14 cellular contexts compared by ENCODE assay signal in genomic region chr6:19880066-19880465, GRCh38. TPM values are rescaled to one million over a fixed set of nuclear protein-coding genes. Genes with fewer than 3 reads are reported as not detected.
DNase-seq lines count a peak whose midpoint lies in the region; TF ChIP-seq lines count a peak whose summit lies in the region.
"Had no signal": no experiment of that assay in that cellular context is flagged by ENCODE, and none has a peak within 500 bp of the region (broad histone marks: within the 10 kb centered on the region; RNA-seq: fewer than 3 reads in every experiment).

No MANE protein-coding gene starts in this region.

- peak; percentile 74 for DNase-seq in NCI-H748 (lab: John Stamatoyannopoulos, UW; ENCODE audit: unreplicated experiment)
- DNase-seq in NCI-H748 treated with DMSO at 0.1 percent for 48 hours (lab: John Stamatoyannopoulos, UW): no peak
- DNase-seq in NCI-H128 (lab: John Stamatoyannopoulos, UW; ENCODE audit: unreplicated experiment): peak; percentile 65
- peak; percentile 77 for DNase-seq in NCI-H345 treated with DMSO at 0.1 percent for 48 hours (lab: John Stamatoyannopoulos, UW; ENCODE audit: unreplicated experiment)
- DNase-seq in putamen (ENCODE audit: low spot score): no peak
- DNase-seq in type B pancreatic cell (ENCODE audit: extremely low spot score, unreplicated experiment): no peak
- DNase-seq in activated naive CD4-positive, alpha-beta T cell treated with anti-CD3 and anti-CD28 coated beads, Interleukin-2, amount 10 ng/mL, durations not matched to agents 7 days and 5 days: no peak
- DNase-seq: Calu3; CD4-positive, alpha-beta memory T cell; HFFc6; NCI-H1930; SW 1271; T-helper 2 cell had no signal

- CTCF ChIA-PET in activated naive CD4-positive, alpha-beta T cell treated with anti-CD3 and anti-CD28 coated beads, Interleukin-2, amount 10 ng/mL, durations not matched to agents 7 days and 5 days (lab: Charles Lee): no interaction called here

- TF ChIP-seq CTCF in type B pancreatic cell (conservative IDR thresholded peaks at IDR 0.05): no peak

- no peak overlapping the region for H3K27ac Mint-ChIP-seq in type B pancreatic cell
- no peak overlapping the region for H3K27ac Mint-ChIP-seq in activated naive CD4-positive, alpha-beta T cell treated with anti-CD3 and anti-CD28 coated beads, Interleukin-2, amount 10 ng/mL, durations not matched to agents 7 days and 5 days
- H3K27ac Mint-ChIP-seq: CD4-positive, alpha-beta memory T cell; HFFc6 had no signal

- H3K27me3 Mint-ChIP-seq in type B pancreatic cell: no peaks in the 10 kb centered on the region
- H3K27me3 Mint-ChIP-seq in activated naive CD4-positive, alpha-beta T cell treated with anti-CD3 and anti-CD28 coated beads, Interleukin-2, amount 10 ng/mL, durations not matched to agents 7 days and 5 days: no peaks in the 10 kb centered on the region

- no peaks in the 10 kb centered on the region for H3K9me3 Mint-ChIP-seq in type B pancreatic cell
- no peaks in the 10 kb centered on the region for H3K9me3 Mint-ChIP-seq in activated naive CD4-positive, alpha-beta T cell treated with anti-CD3 and anti-CD28 coated beads, Interleukin-2, amount 10 ng/mL, durations not matched to agents 7 days and 5 days
- H3K9me3 Mint-ChIP-seq: HFFc6 had no signal

- no peaks in the 10 kb centered on the region for H3K4me1 Mint-ChIP-seq in type B pancreatic cell (ENCODE audit: unreplicated experiment)
- H3K4me1 Mint-ChIP-seq in activated naive CD4-positive, alpha-beta T cell treated with anti-CD3 and anti-CD28 coated beads, Interleukin-2, amount 10 ng/mL, durations not matched to agents 7 days and 5 days: no peaks in the 10 kb centered on the region
- H3K4me1 Mint-ChIP-seq: CD4-positive, alpha-beta memory T cell had no signal

- H3K36me3 Mint-ChIP-seq in type B pancreatic cell: no peaks in the 10 kb centered on the region
- no peaks in the 10 kb centered on the region for H3K36me3 Mint-ChIP-seq in activated naive CD4-positive, alpha-beta T cell treated with anti-CD3 and anti-CD28 coated beads, Interleukin-2, amount 10 ng/mL, durations not matched to agents 7 days and 5 days
- H3K36me3 Mint-ChIP-seq: CD4-positive, alpha-beta memory T cell had no signal

- no peak overlapping the region for H3K4me3 Mint-ChIP-seq in type B pancreatic cell
- H3K4me3 Mint-ChIP-seq in activated naive CD4-positive, alpha-beta T cell treated with anti-CD3 and anti-CD28 coated beads, Interleukin-2, amount 10 ng/mL, durations not matched to agents 7 days and 5 days: no peak overlapping the region
- H3K4me3 Mint-ChIP-seq: CD4-positive, alpha-beta memory T cell; HFFc6 had no signal

RNA-seq across cellular contexts. Expression of gene ID4, which starts 42.9 kb away (rescaled TPM):
- 83.6 and 90.9 TPM in 2 replicates for total RNA-seq in type B pancreatic cell (ENCODE audit: low replicate concordance)
- total RNA-seq: CD4-positive, alpha-beta memory T cell; K562 had no signal

Comparison
In these comparisons a context has a peak if more than half of its experiments do, and no peak if none do; other contexts are left out.
1. DNase-seq: peak in NCI-H748 (single experiment), NCI-H128 (single experiment) and NCI-H345 treated with DMSO at 0.1 percent for 48 hours (single experiment); none in NCI-H748 treated with DMSO at 0.1 percent for 48 hours (single experiment), putamen (single experiment), type B pancreatic cell (single experiment) and activated naive CD4-positive, alpha-beta T cell treated with anti-CD3 and anti-CD28 coated beads, Interleukin-2, amount 10 ng/mL, durations not matched to agents 7 days and 5 days (single experiment).